9 cellular contexts compared by ENCODE assay signal in genomic region chr7:1611708-1612241, GRCh38. TPM values are rescaled to one million over a fixed set of nuclear protein-coding genes. Genes with fewer than 3 reads are reported as not detected.
DNase-seq lines count a peak whose midpoint lies in the region; ATAC-seq and TF ChIP-seq lines count a peak whose summit lies in the region.
"Had no signal": no experiment of that assay in that cellular context is flagged by ENCODE, and none has a peak within 500 bp of the region (broad histone marks: within the 10 kb centered on the region; RNA-seq: fewer than 3 reads in every experiment).

No MANE protein-coding gene starts in this region.

- H3K36me3 ChIP-seq in SK-N-SH (replicated peaks in 1 of 2; ENCODE audit: control insufficient read depth in 1 of 2, insufficient read depth in 2 of 2, low read length in 1 of 2) (no peaks in the 10 kb centered on the region), MM.1S (replicated peaks; ENCODE audit: insufficient read depth, low read length) (no peaks in the 10 kb centered on the region)

- no peak overlapping the region for H3K4me2 ChIP-seq in SK-N-SH
- no peak overlapping the region for H3K4me2 ChIP-seq in MM.1S (ENCODE audit: low read depth, low read length)

- peak; percentile 90 for DNase-seq in GM04504 (ENCODE audit: low read depth)
- DNase-seq in SK-N-SH = peak; percentile 58
- peak; percentile 89 to 95 for DNase-seq in foreskin fibroblast
- DNase-seq in skeletal muscle cell (ENCODE audit: low read depth) = peak; percentile 69
- no peak for DNase-seq in stimulated activated CD4-positive, alpha-beta T cell treated with anti-CD3 and anti-CD28 coated beads, Interleukin-15, amount 100 ng/mL, for 24 hours
- DNase-seq in MM.1S = no peak
- no peak for DNase-seq in T-helper 17 cell
- DNase-seq: Karpas-422 had no signal

- H3K9me2 ChIP-seq in SK-N-SH = no peaks in the 10 kb centered on the region
- no peaks in the 10 kb centered on the region for H3K9me2 ChIP-seq in MM.1S (replicated peaks; ENCODE audit: insufficient read depth, low read length)

- H3K4me1 Mint-ChIP-seq in T-helper 17 cell = peaks cover 5% of the 10 kb centered on the region

- H3K9ac ChIP-seq in SK-N-SH = no peak overlapping the region
- no peak overlapping the region for H3K9ac ChIP-seq in MM.1S (ENCODE audit: low read length)

- H3F3A ChIP-seq in SK-N-SH (replicated peaks; ENCODE audit: insufficient read depth) (no peaks in the 10 kb centered on the region), MM.1S (ENCODE audit: insufficient read depth, low read length) (no peaks in the 10 kb centered on the region)

- POLR2A ChIA-PET in SK-N-SH (lab: Yijun Ruan, JAX) = interaction anchor here (0.6 kb wide), 1 partner anchor 14 kb away, joined by 3 read pairs; no protein-coding TSS in a partner anchor

- H3K4me3 Mint-ChIP-seq in T-helper 17 cell = no peak overlapping the region

- peaks cover 31% of the 10 kb centered on the region for H3K27me3 Mint-ChIP-seq in T-helper 17 cell

- H3K4me1 ChIP-seq in SK-N-SH (ENCODE audit: control insufficient read depth in 1 of 2, insufficient read depth in 2 of 2, low read depth in 1 of 2, low read length in 1 of 2) = peaks cover 0 to 21% of the 10 kb centered on the region in 2 experiments; a peak in 1 of 4 replicates
- no peaks in the 10 kb centered on the region for H3K4me1 ChIP-seq in MM.1S (ENCODE audit: low read length)

- H3K79me2 ChIP-seq in SK-N-SH (ENCODE audit: insufficient read depth) (no peaks in the 10 kb centered on the region), MM.1S (ENCODE audit: low read length) (no peaks in the 10 kb centered on the region)

- TF ChIP-seq EP300 in SK-N-SH (IDR thresholded peaks at IDR 0.05; ENCODE audit: borderline replicate concordance in 1 of 2, low read depth in 1 of 2, low read length in 1 of 2) = peak in 1 of 2 experiments; percentile 45; a peak in 1 of 4 replicates

- CTCF ChIA-PET in SK-N-SH (lab: Yijun Ruan, JAX) = no interaction called here

- no peak for TF ChIP-seq CTCF in SK-N-SH (IDR thresholded peaks at IDR 0.05)
- no peak for TF ChIP-seq CTCF in foreskin fibroblast (IDR thresholded peaks at IDR 0.05; ENCODE audit: low read depth, low read length)
- TF ChIP-seq CTCF in MM.1S (IDR thresholded peaks at IDR 0.05; ENCODE audit: low read length) = no peak

- no peak for TF ChIP-seq RAD21 in SK-N-SH (IDR thresholded peaks at IDR 0.05; ENCODE audit: low read length)

- 29% methylated on average over 10 of the region's 10 CpGs for WGBS in SK-N-SH (ENCODE audit: low lambda C conversion rate)

- H3K27ac ChIP-seq in SK-N-SH (ENCODE audit: low read depth in 2 of 2, low read length in 1 of 2) (peak overlapping the region; percentile 21 to 43; a peak in 3 of 4 replicates), MM.1S (ENCODE audit: low read length) (no peak overlapping the region)

- no peak overlapping the region for H3K4me3 ChIP-seq in SK-N-SH (ENCODE audit: low read depth in 2 of 2, low read length in 1 of 2)
- no peak overlapping the region for H3K4me3 ChIP-seq in foreskin fibroblast (ENCODE audit: low read depth in 1 of 2, low read length in 2 of 2)
- no peak overlapping the region for H3K4me3 ChIP-seq in skeletal muscle cell (ENCODE audit: low read depth, low read length)
- no peak overlapping the region for H3K4me3 ChIP-seq in MM.1S (ENCODE audit: low read length)

- H3K27ac Mint-ChIP-seq in T-helper 17 cell = no peak overlapping the region

- H3K9me3 ChIP-seq in SK-N-SH = no peaks in the 10 kb centered on the region
- H3K9me3 ChIP-seq in MM.1S (replicated peaks; ENCODE audit: insufficient read depth, low read length) = no peaks in the 10 kb centered on the region
- H3K9me3 ChIP-seq in T-helper 17 cell (ENCODE audit: control insufficient read depth, low read length, poor library complexity, severe bottlenecking) = no peaks in the 10 kb centered on the region

- H2AFZ ChIP-seq in SK-N-SH (ENCODE audit: low read depth) (no peak overlapping the region), MM.1S (ENCODE audit: low read length) (no peak overlapping the region)

- H4K20me1 ChIP-seq in SK-N-SH (ENCODE audit: insufficient read depth) (no peaks in the 10 kb centered on the region), MM.1S (ENCODE audit: insufficient read depth, low read length) (no peaks in the 10 kb centered on the region)

- no peaks in the 10 kb centered on the region for H3K36me3 Mint-ChIP-seq in T-helper 17 cell (ENCODE audit: low read depth)

- no peak for ATAC-seq in T-helper 17 cell
- no peak for ATAC-seq in GM19463 (IDR thresholded peaks at IDR 0.05; ENCODE audit: unreplicated experiment)

- peaks cover 10% of the 10 kb centered on the region; the same call in 1 of the 2 replicates for H3K27me3 ChIP-seq in SK-N-SH (ENCODE audit: insufficient read depth)
- H3K27me3 ChIP-seq in MM.1S (replicated peaks; ENCODE audit: insufficient read depth, low read length) = peaks cover 88% of the 10 kb centered on the region

TF ChIP-seq in SK-N-SH, 30 proteins besides CTCF, POLR2A, EP300 and RAD21 (continues in another document):
- no peak for TF ChIP-seq MXI1 (IDR thresholded peaks at IDR 0.05; ENCODE audit: low read depth, low read length)
- peak; percentile 75 for TF ChIP-seq JUND (IDR thresholded peaks at IDR 0.05)
- TF ChIP-seq FOSL2 (IDR thresholded peaks at IDR 0.05; ENCODE audit: borderline replicate concordance, low read depth) = peak; percentile 83
- no peak for TF ChIP-seq EZH2phosphoT487 (IDR thresholded peaks at IDR 0.05; ENCODE audit: borderline replicate concordance, low read depth)
- TF ChIP-seq YY1 (IDR thresholded peaks at IDR 0.05; ENCODE audit: low read depth) = no peak
- TF ChIP-seq, protein P1, sequence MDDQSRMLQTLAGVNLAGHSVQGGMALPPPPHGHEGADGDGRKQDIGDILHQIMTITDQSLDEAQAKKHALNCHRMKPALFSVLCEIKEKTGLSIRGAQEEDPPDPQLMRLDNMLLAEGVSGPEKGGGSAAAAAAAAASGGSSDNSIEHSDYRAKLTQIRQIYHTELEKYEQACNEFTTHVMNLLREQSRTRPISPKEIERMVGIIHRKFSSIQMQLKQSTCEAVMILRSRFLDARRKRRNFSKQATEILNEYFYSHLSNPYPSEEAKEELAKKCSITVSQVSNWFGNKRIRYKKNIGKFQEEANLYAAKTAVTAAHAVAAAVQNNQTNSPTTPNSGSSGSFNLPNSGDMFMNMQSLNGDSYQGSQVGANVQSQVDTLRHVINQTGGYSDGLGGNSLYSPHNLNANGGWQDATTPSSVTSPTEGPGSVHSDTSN (IDR thresholded peaks at IDR 0.05) = peak; percentile 62
- no peak for TF ChIP-seq TAF1 (IDR thresholded peaks at IDR 0.05; ENCODE audit: borderline replicate concordance, low read depth, low read length)
- TF ChIP-seq USF2 (IDR thresholded peaks at IDR 0.05; ENCODE audit: borderline replicate concordance, low read depth, low read length) = no peak
- TF ChIP-seq RCOR1 (IDR thresholded peaks at IDR 0.05; ENCODE audit: low read length) = no peak
- peak; percentile 28 for TF ChIP-seq MAX (IDR thresholded peaks at IDR 0.05; ENCODE audit: low read depth)
- no peak for TF ChIP-seq ZBTB33 (IDR thresholded peaks at IDR 0.05; ENCODE audit: borderline replicate concordance, low read depth)
- TF ChIP-seq TCF12 (IDR thresholded peaks at IDR 0.05) = peak; percentile 90
- TF ChIP-seq GATA2 (CRISPR knock-in tag; IDR thresholded peaks at IDR 0.05) = no peak
- TF ChIP-seq NRF1 (IDR thresholded peaks at IDR 0.05; ENCODE audit: low read depth, low read length) = no peak
- TF ChIP-seq, protein P2, sequence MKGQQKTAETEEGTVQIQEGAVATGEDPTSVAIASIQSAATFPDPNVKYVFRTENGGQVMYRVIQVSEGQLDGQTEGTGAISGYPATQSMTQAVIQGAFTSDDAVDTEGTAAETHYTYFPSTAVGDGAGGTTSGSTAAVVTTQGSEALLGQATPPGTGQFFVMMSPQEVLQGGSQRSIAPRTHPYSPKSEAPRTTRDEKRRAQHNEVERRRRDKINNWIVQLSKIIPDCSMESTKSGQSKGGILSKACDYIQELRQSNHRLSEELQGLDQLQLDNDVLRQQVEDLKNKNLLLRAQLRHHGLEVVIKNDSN (IDR thresholded peaks at IDR 0.05; ENCODE audit: borderline replicate concordance, low read depth) = 0 out of 2 replicates have a peak, but pooled peaks have one; percentile 15

RNA-seq across cellular contexts. Expression of gene PSMG3, which starts 41.9 kb away (rescaled TPM):
- 106 and 109 TPM in 2 replicates for polyA plus RNA-seq in SK-N-SH (2012; rRNA removed)
- 71.7 and 94.8 TPM in 2 replicates for polyA plus RNA-seq in SK-N-SH (2012; cell fraction: cytosol; rRNA removed)
- 82.8 and 87.7 TPM in 2 replicates for polyA plus RNA-seq in SK-N-SH (2012; cell fraction: nucleus; rRNA removed)
- 10 to 100 TPM; 22.8 to 23.6 TPM for total RNA-seq in T-helper 17 cell

RNA-seq across cellular contexts. Expression of gene TMEM184A, which starts 55.8 kb away (rescaled TPM):
- 1.5 and 1.8 TPM in 2 replicates for polyA plus RNA-seq in SK-N-SH (2012; rRNA removed)
- 0.43 and 0.46 TPM in 2 replicates for polyA plus RNA-seq in SK-N-SH (2012; cell fraction: cytosol; rRNA removed)
- polyA plus RNA-seq in SK-N-SH (2012; cell fraction: nucleus; rRNA removed) = 6.5 and 6.7 TPM in 2 replicates
- total RNA-seq in T-helper 17 cell = not detected

RNA-seq across cellular contexts. Expression of gene ELFN1, which starts 58.3 kb away (rescaled TPM):
- polyA plus RNA-seq in SK-N-SH (2012; rRNA removed) = 0.05 and 0.06 TPM in 2 replicates
- 0.01 and 0.03 TPM in 2 replicates for polyA plus RNA-seq in SK-N-SH (2012; cell fraction: cytosol; rRNA removed)
- 0.01 and 0.05 TPM in 2 replicates for polyA plus RNA-seq in SK-N-SH (2012; cell fraction: nucleus; rRNA removed)
- not detected for total RNA-seq in T-helper 17 cell

Comparison
In these comparisons a context has a peak if more than half of its experiments do, and no peak if none do; other contexts are left out.
1. DNase-seq: peak in GM04504 (single experiment), SK-N-SH (single experiment), foreskin fibroblast (2 of 2) and skeletal muscle cell (single experiment); none in stimulated activated CD4-positive, alpha-beta T cell treated with anti-CD3 and anti-CD28 coated beads, Interleukin-15, amount 100 ng/mL, for 24 hours (single experiment), MM.1S (single experiment) and T-helper 17 cell (0 of 3).